In the genomic region with DNA sequence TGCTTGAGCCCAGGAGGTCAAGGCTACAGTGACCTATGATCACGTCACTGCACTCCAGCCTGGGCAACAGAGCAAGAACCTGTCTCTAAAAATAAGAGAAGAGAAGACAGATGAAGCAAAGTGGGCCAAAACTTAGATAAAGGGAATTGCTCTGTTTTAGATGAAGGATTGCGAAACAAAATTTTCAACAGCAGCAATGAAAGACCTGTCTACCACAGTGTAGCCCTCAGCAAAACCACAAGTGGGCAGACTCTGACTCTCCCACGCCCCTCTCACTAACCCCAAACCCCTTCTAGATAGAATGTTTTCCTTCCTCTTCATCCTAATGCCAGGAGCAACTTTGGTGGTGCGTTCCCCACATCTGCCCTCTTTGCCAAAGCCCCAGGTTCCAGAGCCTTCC, we compare ENCODE assay signal across 1 cellular context.
TF ChIP-seq lines count a peak whose summit lies in the region.

No MANE protein-coding gene starts in this region.

TF ChIP-seq in HepG2, 621 proteins besides CTCF, POLR2A, EP300 and RAD21 (continued from another document):
- TF ChIP-seq, protein P1, sequence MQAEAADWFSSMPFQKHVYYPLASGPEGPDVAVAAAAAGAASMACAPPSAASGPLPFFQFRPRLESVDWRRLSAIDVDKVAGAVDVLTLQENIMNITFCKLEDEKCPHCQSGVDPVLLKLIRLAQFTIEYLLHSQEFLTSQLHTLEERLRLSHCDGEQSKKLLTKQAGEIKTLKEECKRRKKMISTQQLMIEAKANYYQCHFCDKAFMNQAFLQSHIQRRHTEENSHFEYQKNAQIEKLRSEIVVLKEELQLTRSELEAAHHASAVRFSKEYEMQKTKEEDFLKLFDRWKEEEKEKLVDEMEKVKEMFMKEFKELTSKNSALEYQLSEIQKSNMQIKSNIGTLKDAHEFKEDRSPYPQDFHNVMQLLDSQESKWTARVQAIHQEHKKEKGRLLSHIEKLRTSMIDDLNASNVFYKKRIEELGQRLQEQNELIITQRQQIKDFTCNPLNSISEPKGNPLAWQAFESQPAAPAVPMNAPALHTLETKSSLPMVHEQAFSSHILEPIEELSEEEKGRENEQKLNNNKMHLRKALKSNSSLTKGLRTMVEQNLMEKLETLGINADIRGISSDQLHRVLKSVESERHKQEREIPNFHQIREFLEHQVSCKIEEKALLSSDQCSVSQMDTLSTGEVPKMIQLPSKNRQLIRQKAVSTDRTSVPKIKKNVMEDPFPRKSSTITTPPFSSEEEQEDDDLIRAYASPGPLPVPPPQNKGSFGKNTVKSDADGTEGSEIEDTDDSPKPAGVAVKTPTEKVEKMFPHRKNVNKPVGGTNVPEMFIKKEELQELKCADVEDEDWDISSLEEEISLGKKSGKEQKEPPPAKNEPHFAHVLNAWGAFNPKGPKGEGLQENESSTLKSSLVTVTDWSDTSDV (CRISPR knock-in tag; IDR thresholded peaks at IDR 0.05), result no peak
- no peak for TF ChIP-seq ZNF501 (CRISPR knock-in tag; IDR thresholded peaks at IDR 0.05)
- TF ChIP-seq, protein P2, sequence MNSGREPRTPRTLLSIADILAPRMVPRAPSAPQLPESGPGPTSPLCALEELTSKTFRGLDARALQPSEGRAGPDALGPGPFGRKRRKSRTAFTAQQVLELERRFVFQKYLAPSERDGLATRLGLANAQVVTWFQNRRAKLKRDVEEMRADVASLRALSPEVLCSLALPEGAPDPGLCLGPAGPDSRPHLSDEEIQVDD (CRISPR knock-in tag; IDR thresholded peaks at IDR 0.05; ENCODE audit: borderline replicate concordance), result no peak
